ENCODE assay signal across 8 cellular contexts in the genomic region with DNA sequence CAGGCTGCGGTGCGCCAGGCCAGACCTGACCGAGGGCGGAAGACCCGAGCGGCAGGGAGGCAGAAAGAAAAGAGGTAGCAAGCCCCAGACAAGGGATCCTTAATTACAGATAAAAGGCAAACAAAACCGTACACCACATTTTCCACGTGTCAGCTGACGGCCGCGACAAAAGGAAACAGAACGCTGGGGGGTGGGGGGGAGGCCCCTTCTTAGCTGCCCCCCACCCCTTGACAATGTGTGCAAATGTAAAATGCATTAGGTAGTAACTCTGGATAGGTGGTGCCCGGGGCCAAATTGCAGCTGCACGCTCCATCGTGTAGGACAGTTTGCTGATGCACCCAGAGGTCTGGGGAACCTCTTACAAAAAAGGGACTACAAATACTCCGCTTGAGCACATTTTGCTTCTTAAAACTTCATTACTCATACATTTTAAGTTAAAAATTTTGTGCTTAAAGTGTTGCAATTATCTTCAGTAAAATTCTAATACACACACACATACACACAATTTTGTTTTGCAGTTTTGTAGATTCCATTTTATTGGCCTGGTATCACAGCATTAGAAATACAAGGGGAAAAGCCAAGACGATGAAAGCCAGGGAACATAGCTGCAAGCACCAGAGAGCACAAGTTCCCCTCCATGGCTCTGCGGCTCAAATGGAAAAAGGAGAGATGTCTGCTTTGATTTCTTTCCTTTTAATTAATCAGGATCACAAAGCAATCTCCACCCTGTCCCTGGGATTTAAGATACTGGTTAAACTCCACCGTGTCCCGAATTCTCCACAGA.
A peak's percentile ranks its signal among the peaks of the same experiment; 100 is the strongest.
DNase-seq lines count a peak whose midpoint lies in the region; ATAC-seq and TF ChIP-seq lines count a peak whose summit lies in the region.

No MANE protein-coding gene starts in this region.

- H3K79me2 ChIP-seq in DOHH2 (ENCODE audit: control insufficient read depth, low read length): no peaks in the 10 kb centered on the region
- no peaks in the 10 kb centered on the region for H3K79me2 ChIP-seq in GM23248 (ENCODE audit: insufficient read depth)
- H3K79me2 ChIP-seq in neural progenitor cell (ENCODE audit: low read depth): no peaks in the 10 kb centered on the region

- in situ Hi-C loops in GM23248 (cut with MboI): no loop called here

- 10 to 13% methylated on average over 20 of the region's 20 CpGs for WGBS in GM23248 (ENCODE audit: low coverage in 1 of 2, low lambda C conversion rate in 2 of 2, missing lambda C conversion rate in 2 of 2), 2 experiments
- WGBS in esophagus, 2 donors: 15 to 16% methylated on average over 20 of the region's 20 CpGs

- H3K4me1 ChIP-seq in DOHH2 (ENCODE audit: control insufficient read depth, low read length) (peaks cover 21% of the 10 kb centered on the region), GM23248 (ENCODE audit: insufficient read depth) (peaks cover 12% of the 10 kb centered on the region), esophagus (ENCODE audit: control insufficient read depth in 2 of 2, insufficient read depth in 2 of 2, low read length in 1 of 2) (peaks cover 8 to 9% of the 10 kb centered on the region in 2 donors), neural progenitor cell (peaks cover 73% of the 10 kb centered on the region)
- peaks cover 17% of the 10 kb centered on the region for H3K4me1 ChIP-seq in CD4-positive, alpha-beta memory T cell (ENCODE audit: insufficient read depth, low read length)

- peak; percentile 44 for DNase-seq in GM23248
- DNase-seq in NOMO-1 treated with DMSO at 0.1 percent for 48 hours (lab: John Stamatoyannopoulos, UW; ENCODE audit: unreplicated experiment): peak; percentile 37
- no peak for DNase-seq in neural progenitor cell (ENCODE audit: low spot score)
- no peak for DNase-seq in NCI-H2029 treated with DMSO at 0.1 percent for 48 hours (lab: John Stamatoyannopoulos, UW)
- DNase-seq in CD4-positive, alpha-beta memory T cell: no peak

- H2AFZ ChIP-seq in GM23248: peak overlapping the region; percentile 88
- H2AFZ ChIP-seq in neural progenitor cell (replicated peaks): peak overlapping the region; percentile 98

- peak overlapping the region; percentile 58 for H3K9ac ChIP-seq in GM23248
- no peak overlapping the region for H3K9ac ChIP-seq in neural progenitor cell

- H3K4me3 Mint-ChIP-seq in neural progenitor cell: peak overlapping the region; percentile 84
- peak overlapping the region in 3 of 8 donors; percentile 14 to 35 (median 29) for H3K4me3 Mint-ChIP-seq in CD4-positive, alpha-beta memory T cell

- H3F3A ChIP-seq in DOHH2 (ENCODE audit: control insufficient read depth, insufficient read depth) (peaks cover 4% of the 10 kb centered on the region; the same call in 1 of the 2 replicates), GM23248 (ENCODE audit: insufficient read depth) (0 out of 2 replicates have a peak, but pooled peaks cover 17% of the 10 kb centered on the region), neural progenitor cell (ENCODE audit: low read depth) (peaks cover 46% of the 10 kb centered on the region)

- H3K27me3 ChIP-seq in DOHH2 (ENCODE audit: control insufficient read depth, low read length): peaks cover 22% of the 10 kb centered on the region
- H3K27me3 ChIP-seq in GM23248 (replicated peaks; ENCODE audit: insufficient read depth): no peaks in the 10 kb centered on the region
- H3K27me3 ChIP-seq in esophagus (ENCODE audit: control insufficient read depth in 1 of 2, insufficient read depth in 2 of 2, low read length in 2 of 2): no peaks in the 10 kb centered on the region
- peaks cover 8% of the 10 kb centered on the region for H3K27me3 ChIP-seq in neural progenitor cell
- peaks cover 12% of the 10 kb centered on the region for H3K27me3 ChIP-seq in CD4-positive, alpha-beta memory T cell (ENCODE audit: insufficient read depth, low read length)

- H3K9me3 Mint-ChIP-seq in neural progenitor cell: no peaks in the 10 kb centered on the region
- H3K9me3 Mint-ChIP-seq in CD4-positive, alpha-beta memory T cell: no peaks in the 10 kb centered on the region

- TF ChIP-seq CTCF in DOHH2 (IDR thresholded peaks at IDR 0.05; ENCODE audit: low read depth, low read length, poor library complexity, severe bottlenecking): no peak
- TF ChIP-seq CTCF in neural progenitor cell (IDR thresholded peaks at IDR 0.05): no peak

- peaks cover 10% of the 10 kb centered on the region for H3K27me3 Mint-ChIP-seq in neural progenitor cell (ENCODE audit: insufficient read depth, low read depth)
- peaks cover 22 to 29% of the 10 kb centered on the region in 2 donors for H3K27me3 Mint-ChIP-seq in CD4-positive, alpha-beta memory T cell

- no peak overlapping the region for H3K27ac ChIP-seq in DOHH2 (ENCODE audit: low read depth, low read length)
- no peak overlapping the region for H3K27ac ChIP-seq in GM23248
- peak overlapping the region; percentile 71 to 91 for H3K27ac ChIP-seq in esophagus (ENCODE audit: low read depth in 2 of 2, low read length in 1 of 2)
- peak overlapping the region; percentile 48 for H3K27ac ChIP-seq in neural progenitor cell
- no peak overlapping the region for H3K27ac ChIP-seq in CD4-positive, alpha-beta memory T cell (ENCODE audit: low read depth, low read length)

- H3K4me2 ChIP-seq in DOHH2 (ENCODE audit: low read length) (peak overlapping the region; percentile 92), GM23248 (ENCODE audit: unreplicated experiment) (peak overlapping the region; percentile 75), neural progenitor cell (peak overlapping the region; percentile 84)

- H3K36me3 ChIP-seq in DOHH2 (ENCODE audit: control insufficient read depth, low read length): no peaks in the 10 kb centered on the region
- H3K36me3 ChIP-seq in GM23248 (ENCODE audit: low read depth): no peaks in the 10 kb centered on the region
- no peaks in the 10 kb centered on the region for H3K36me3 ChIP-seq in esophagus (ENCODE audit: control insufficient read depth in 2 of 2, insufficient read depth in 2 of 2, low read length in 1 of 2)
- H3K36me3 ChIP-seq in neural progenitor cell: no peaks in the 10 kb centered on the region
- H3K36me3 ChIP-seq in CD4-positive, alpha-beta memory T cell (ENCODE audit: insufficient read depth, low read length): no peaks in the 10 kb centered on the region

- H3K9me2 ChIP-seq in DOHH2 (replicated peaks; ENCODE audit: control insufficient read depth, low read length) (no peaks in the 10 kb centered on the region), GM23248 (ENCODE audit: insufficient read depth) (no peaks in the 10 kb centered on the region)

- H3K9me3 ChIP-seq in DOHH2 (ENCODE audit: control insufficient read depth, insufficient read depth, low read length) (no peaks in the 10 kb centered on the region), GM23248 (ENCODE audit: low read depth) (no peaks in the 10 kb centered on the region), esophagus (ENCODE audit: control insufficient read depth in 2 of 2, insufficient read depth in 1 of 2, low read depth in 1 of 2, low read length in 1 of 2) (no peaks in the 10 kb centered on the region), neural progenitor cell (ENCODE audit: low read depth) (no peaks in the 10 kb centered on the region)
- no peaks in the 10 kb centered on the region for H3K9me3 ChIP-seq in CD4-positive, alpha-beta memory T cell (ENCODE audit: control insufficient read depth in 1 of 2, low read length in 2 of 2)

- H3K4me3 ChIP-seq in DOHH2 (ENCODE audit: low read length) (peak overlapping the region; percentile 73), GM23248 (peak overlapping the region; percentile 80), esophagus (ENCODE audit: low read depth in 1 of 2, low read length in 2 of 2) (peak overlapping the region; percentile 47 to 57), neural progenitor cell (peak overlapping the region; percentile 47)
- H3K4me3 ChIP-seq in CD4-positive, alpha-beta memory T cell (ENCODE audit: low read length in 2 of 2): no peak overlapping the region

- H4K20me1 ChIP-seq in DOHH2 (ENCODE audit: control insufficient read depth, insufficient read depth, low read depth, low read length): no peaks in the 10 kb centered on the region
- H4K20me1 ChIP-seq in GM23248 (ENCODE audit: insufficient read depth): no peaks in the 10 kb centered on the region
- no peaks in the 10 kb centered on the region for H4K20me1 ChIP-seq in neural progenitor cell (ENCODE audit: low read depth)

- H3K27ac Mint-ChIP-seq in neural progenitor cell: no peak overlapping the region
- no peak overlapping the region for H3K27ac Mint-ChIP-seq in CD4-positive, alpha-beta memory T cell

- intact Hi-C loops in CD4-positive, alpha-beta memory T cell (cut with micrococcal nuclease): no loop called here

- POLR2A ChIA-PET in CD4-positive, alpha-beta memory T cell (lab: Charles Lee; ENCODE audit: partially characterized antibody): no interaction called here

- H3K4me1 Mint-ChIP-seq in neural progenitor cell: peaks cover 35% of the 10 kb centered on the region
- H3K4me1 Mint-ChIP-seq in CD4-positive, alpha-beta memory T cell: peaks cover 7 to 18% (median 14%) of the 10 kb centered on the region in 4 donors

- CTCF ChIA-PET in CD4-positive, alpha-beta memory T cell (lab: Charles Lee; ENCODE audit: partially characterized antibody): no interaction called here

- ATAC-seq in GM19467 (IDR thresholded peaks at IDR 0.05; ENCODE audit: unreplicated experiment): no peak

- peaks cover 3% of the 10 kb centered on the region for H3K36me3 Mint-ChIP-seq in neural progenitor cell
- H3K36me3 Mint-ChIP-seq in CD4-positive, alpha-beta memory T cell: peaks cover 0 to 15% of the 10 kb centered on the region in 2 donors

Comparison
In these comparisons a context has a peak if more than half of its experiments do, and no peak if none do; other contexts are left out.
1. H3K27ac ChIP-seq: peak in esophagus (2 of 2) and neural progenitor cell (single experiment); none in DOHH2 (single experiment), GM23248 (single experiment) and CD4-positive, alpha-beta memory T cell (single experiment).
2. H3K4me3 ChIP-seq: peak in DOHH2 (single experiment), GM23248 (single experiment), esophagus (2 of 2) and neural progenitor cell (single experiment); none in CD4-positive, alpha-beta memory T cell (0 of 2).
3. DNase-seq: peak in GM23248 (single experiment) and NOMO-1 treated with DMSO at 0.1 percent for 48 hours (single experiment); none in neural progenitor cell (single experiment), NCI-H2029 treated with DMSO at 0.1 percent for 48 hours (single experiment) and CD4-positive, alpha-beta memory T cell (0 of 5).
4. Peak in every context shown above with its lines, with median percentiles within 50 percentile points of each other: H3K4me2 ChIP-seq.